In the genomic region with DNA sequence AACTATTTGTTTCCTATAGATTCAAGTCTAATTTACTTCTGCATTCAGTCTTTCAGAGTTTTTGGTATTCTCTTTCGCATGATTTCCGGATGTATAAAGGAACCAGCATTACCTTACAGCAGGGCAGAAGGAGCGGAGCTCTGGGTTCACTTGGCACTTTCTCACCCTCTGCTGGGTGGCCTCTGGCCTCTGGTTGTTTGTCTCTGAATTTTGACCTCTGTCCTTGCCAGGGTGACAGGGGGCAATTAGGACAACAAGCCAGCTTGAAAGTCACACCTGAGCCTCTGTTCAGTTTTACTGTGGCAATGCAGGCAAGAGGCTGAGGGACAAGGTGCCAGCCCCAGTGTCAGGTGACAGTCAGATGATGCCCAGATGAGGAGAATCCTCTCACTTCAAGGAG, we compare ENCODE assay signal across 8 cellular contexts.
"Had no signal": no experiment of that assay in that cellular context is flagged by ENCODE, and none has a peak within 500 bp of the region (broad histone marks: within the 10 kb centered on the region; RNA-seq: fewer than 3 reads in every experiment).

No MANE protein-coding gene starts in this region.

- H3K4me1 Mint-ChIP-seq: H9, IgD-negative memory B cell had no signal

- H3K27ac Mint-ChIP-seq: GM23338, IgD-negative memory B cell had no signal

- H2AFZ ChIP-seq: GM23338 had no signal

- H3K9me3 Mint-ChIP-seq: GM23338, H9, IgD-negative memory B cell had no signal

- H3K27me3 Mint-ChIP-seq: IgD-negative memory B cell had no signal

- ATAC-seq: GM23338 had no signal

- H3K4me3 Mint-ChIP-seq: GM23338, H9, IgD-negative memory B cell had no signal

- H3K4me3 ChIP-seq: GM23338 had no signal

- H3K4me2 ChIP-seq: GM23338 had no signal

- DNase-seq: H9, HCEC 1CT, KBM-7 had no signal

- FAIRE-seq: H1, H54, HTR-8/SVneo had no signal
